8 cellular contexts compared by ENCODE assay signal in genomic region chr4:42627887-42628646, GRCh38. TPM values are rescaled to one million over a fixed set of nuclear protein-coding genes. Genes with fewer than 3 reads are reported as not detected.
DNase-seq lines count a peak whose midpoint lies in the region; ATAC-seq and TF ChIP-seq lines count a peak whose summit lies in the region.

No MANE protein-coding gene starts in this region.

- peaks cover 24% of the 10 kb centered on the region for H3K36me3 Mint-ChIP-seq in activated naive CD8-positive, alpha-beta T cell treated with anti-CD3 and anti-CD28 coated beads, Interleukin-2, amount 50 U/mL, for 24 hours (ENCODE audit: low read depth)

- H3K27me3 ChIP-seq in ovary (no peaks in the 10 kb centered on the region), HAP-1 (ENCODE audit: low read depth) (no peaks in the 10 kb centered on the region)

- ATAC-seq in GM18519 (IDR thresholded peaks at IDR 0.05; ENCODE audit: low FRiP score, unreplicated experiment) (peak; percentile 83), HG02759 (IDR thresholded peaks at IDR 0.05; ENCODE audit: unreplicated experiment) (peak; percentile 91)
- peak; percentile 87 for ATAC-seq in activated naive CD8-positive, alpha-beta T cell treated with anti-CD3 and anti-CD28 coated beads, Interleukin-2, amount 50 U/mL, for 24 hours

- H3K4me3 ChIP-seq in ovary (no peak overlapping the region), HAP-1 (no peak overlapping the region)

- H3K9me3 ChIP-seq in ovary (no peaks in the 10 kb centered on the region), HAP-1 (no peaks in the 10 kb centered on the region)

- H3K27me3 Mint-ChIP-seq in activated naive CD8-positive, alpha-beta T cell treated with anti-CD3 and anti-CD28 coated beads, Interleukin-2, amount 50 U/mL, for 24 hours: no peaks in the 10 kb centered on the region

- peak overlapping the region; percentile 66 for H3K4me3 Mint-ChIP-seq in activated naive CD8-positive, alpha-beta T cell treated with anti-CD3 and anti-CD28 coated beads, Interleukin-2, amount 50 U/mL, for 24 hours

- H3K4me1 Mint-ChIP-seq in activated naive CD8-positive, alpha-beta T cell treated with anti-CD3 and anti-CD28 coated beads, Interleukin-2, amount 50 U/mL, for 24 hours: peaks cover 76% of the 10 kb centered on the region

- 41 to 49% (median 45%) methylated on average over 9 of the region's 9 CpGs for WGBS in ovary, 3 donors

- TF ChIP-seq EP300 in ovary (IDR thresholded peaks at IDR 0.05): no peak

- DNase-seq in NCI-H2171 (lab: John Stamatoyannopoulos, UW) (peak; percentile 73), ovary (peak; percentile 64 to 88 (median 70)), AG08395 (ENCODE audit: low spot score) (no peak), kidney glomerular epithelial cell (lab: John Stamatoyannopoulos, UW) (no peak), HAP-1 (ENCODE audit: low spot score in 2 of 2) (no peak)
- DNase-seq in activated naive CD8-positive, alpha-beta T cell treated with anti-CD3 and anti-CD28 coated beads, Interleukin-2, amount 50 U/mL, for 24 hours: peak; percentile 51

- H3K9me3 Mint-ChIP-seq in activated naive CD8-positive, alpha-beta T cell treated with anti-CD3 and anti-CD28 coated beads, Interleukin-2, amount 50 U/mL, for 24 hours: no peaks in the 10 kb centered on the region

- H3K4me1 ChIP-seq in ovary (ENCODE audit: insufficient read depth) (peaks cover 4% of the 10 kb centered on the region), HAP-1 (peaks cover 8% of the 10 kb centered on the region)

- H3K27ac ChIP-seq in ovary: no peak overlapping the region

- peak overlapping the region; percentile 88 for H3K27ac Mint-ChIP-seq in activated naive CD8-positive, alpha-beta T cell treated with anti-CD3 and anti-CD28 coated beads, Interleukin-2, amount 50 U/mL, for 24 hours

- intact Hi-C loops in ovary (cut with DNase I): no loop called here

- TF ChIP-seq CTCF in ovary (IDR thresholded peaks at IDR 0.05): no peak

- no peak for TF ChIP-seq POLR2A in ovary (IDR thresholded peaks at IDR 0.05)

- H3K36me3 ChIP-seq in ovary (no peaks in the 10 kb centered on the region), HAP-1 (replicated peaks) (peaks cover 3% of the 10 kb centered on the region; the same call in 1 of the 2 replicates)

- in situ Hi-C loops in HAP-1 (cut with MboI; ENCODE audit: low sequenced_read_pairs): no loop called here

RNA-seq across cellular contexts. Expression of gene ATP8A1, which starts 28.8 kb away (rescaled TPM):
- total RNA-seq in ovary: 10 to 100 TPM; 14.0 to 73.2 (median 23.7) TPM
- 10 to 100 TPM; 10.0 to 17.6 TPM for polyA plus RNA-seq in ovary

Comparison
In these comparisons a context has a peak if more than half of its experiments do, and no peak if none do; other contexts are left out.
1. DNase-seq: peak in NCI-H2171 (single experiment), activated naive CD8-positive, alpha-beta T cell treated with anti-CD3 and anti-CD28 coated beads, Interleukin-2, amount 50 U/mL, for 24 hours (single experiment) and ovary (5 of 5); none in AG08395 (single experiment), kidney glomerular epithelial cell (single experiment) and HAP-1 (0 of 2).
2. Peak in every context shown above with its lines, with median percentiles within 50 percentile points of each other: ATAC-seq.